In the genomic region with DNA sequence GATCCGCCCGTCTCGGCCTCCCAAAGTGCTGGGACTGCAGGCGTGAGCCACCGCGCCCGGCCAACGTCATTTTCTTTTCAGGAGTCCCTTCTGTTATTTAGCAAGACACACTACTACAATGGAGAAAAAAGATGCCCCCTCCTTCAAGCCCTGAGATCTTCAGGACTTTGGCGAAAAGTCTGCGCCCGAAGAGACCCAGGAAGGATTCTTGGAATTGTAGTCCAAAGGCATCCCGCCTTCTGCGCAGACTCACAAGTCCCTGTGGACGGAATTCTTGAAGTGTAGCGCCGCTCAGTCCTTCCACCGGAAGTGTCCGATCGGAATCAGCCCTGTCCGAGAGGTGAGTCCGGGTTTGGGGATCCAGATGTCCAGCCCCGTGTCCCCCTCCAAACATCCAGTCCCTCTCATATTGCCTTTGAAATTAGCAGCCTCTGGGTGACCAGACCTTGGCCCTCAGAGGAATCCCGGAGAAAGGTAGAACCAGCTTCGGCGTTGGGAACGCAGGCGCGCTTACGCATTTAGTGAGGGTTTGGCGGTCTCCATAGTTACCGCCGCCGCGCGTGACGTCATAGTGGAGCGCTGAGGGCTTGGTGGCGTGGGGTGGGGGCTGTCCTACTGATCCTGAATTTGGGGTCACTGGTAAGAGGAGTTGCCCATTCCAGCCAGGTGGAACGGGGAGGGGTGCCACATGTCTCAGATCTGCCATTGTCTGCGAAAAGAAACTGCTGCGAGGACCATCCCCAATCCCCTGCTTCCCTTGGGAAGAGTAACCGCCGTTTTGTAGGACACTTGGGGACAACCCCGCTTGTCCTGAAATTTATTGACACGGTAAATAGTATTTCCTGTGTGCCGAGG, we compare ENCODE assay signal across 1 cellular context.
TF ChIP-seq lines count a peak whose summit lies in the region.

No MANE protein-coding gene starts in this region.

TF ChIP-seq in HEK293, 187 proteins besides CTCF, POLR2A, EP300 and RAD21 (continued from another document and continues in another):
- TF ChIP-seq, protein P1, sequence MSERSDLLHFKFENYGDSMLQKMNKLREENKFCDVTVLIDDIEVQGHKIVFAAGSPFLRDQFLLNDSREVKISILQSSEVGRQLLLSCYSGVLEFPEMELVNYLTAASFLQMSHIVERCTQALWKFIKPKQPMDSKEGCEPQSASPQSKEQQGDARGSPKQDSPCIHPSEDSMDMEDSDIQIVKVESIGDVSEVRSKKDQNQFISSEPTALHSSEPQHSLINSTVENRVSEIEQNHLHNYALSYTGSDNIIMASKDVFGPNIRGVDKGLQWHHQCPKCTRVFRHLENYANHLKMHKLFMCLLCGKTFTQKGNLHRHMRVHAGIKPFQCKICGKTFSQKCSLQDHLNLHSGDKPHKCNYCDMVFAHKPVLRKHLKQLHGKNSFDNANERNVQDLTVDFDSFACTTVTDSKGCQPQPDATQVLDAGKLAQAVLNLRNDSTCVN (tag by site-specific recombination; optimal IDR thresholded peaks at IDR 0.05): peak; percentile 64
- TF ChIP-seq ZNF174 (tag by site-specific recombination; IDR thresholded peaks at IDR 0.05) (no peak), ZNF132 (tag by site-specific recombination; IDR thresholded peaks at IDR 0.05; ENCODE audit: borderline replicate concordance) (no peak), ZNF121 (tag by site-specific recombination; IDR thresholded peaks at IDR 0.05) (peak; percentile 68; the same call in 1 of the 2 replicates), ZNF175 (tag by site-specific recombination; IDR thresholded peaks at IDR 0.05) (no peak), ZNF423 (tag by site-specific recombination; IDR thresholded peaks at IDR 0.05) (no peak), ZNF146 (tag by site-specific recombination; IDR thresholded peaks at IDR 0.05) (peak; percentile 43; the same call in 1 of the 2 replicates), ZEB2 (tag by site-specific recombination; IDR thresholded peaks at IDR 0.05) (0 out of 2 replicates have a peak, but pooled peaks have one; percentile 5), ZNF600 (tag by site-specific recombination; IDR thresholded peaks at IDR 0.05) (no peak), KLF8 (tag by site-specific recombination; IDR thresholded peaks at IDR 0.05) (peak; percentile 91), KLF9 (tag by site-specific recombination; IDR thresholded peaks at IDR 0.05; ENCODE audit: low read depth) (0 out of 2 replicates have a peak, but pooled peaks have one; percentile 13), ZBTB17 (tag by site-specific recombination; IDR thresholded peaks at IDR 0.05) (peak; percentile 92), OSR2 (tag by site-specific recombination; IDR thresholded peaks at IDR 0.05) (0 out of 2 replicates have a peak, but pooled peaks have one; percentile 13), ZNF707 (tag by site-specific recombination; IDR thresholded peaks at IDR 0.05) (no peak), ZFP41 (tag by site-specific recombination; IDR thresholded peaks at IDR 0.05; ENCODE audit: borderline replicate concordance) (no peak), ZNF785 (tag by site-specific recombination; IDR thresholded peaks at IDR 0.05) (0 out of 2 replicates have a peak, but pooled peaks have one; percentile 24), HOXA7 (CRISPR knock-in tag; IDR thresholded peaks at IDR 0.05; ENCODE audit: borderline replicate concordance) (no peak), YY2 (tag by site-specific recombination; IDR thresholded peaks at IDR 0.05) (peak; percentile 91), ZNF624 (tag by site-specific recombination; IDR thresholded peaks at IDR 0.05) (no peak; the same call in 1 of the 2 replicates), KLF7 (tag by site-specific recombination; IDR thresholded peaks at IDR 0.05; ENCODE audit: borderline replicate concordance) (0 out of 2 replicates have a peak, but pooled peaks have one; percentile 58), FEZF1 (tag by site-specific recombination; IDR thresholded peaks at IDR 0.05) (peak; percentile 53; the same call in 1 of the 2 replicates), ZNF274 (IDR thresholded peaks at IDR 0.05; ENCODE audit: low read length) (no peak), ZNF274 (tag by site-specific recombination; IDR thresholded peaks at IDR 0.05; ENCODE audit: borderline replicate concordance) (no peak), KLF16 (tag by site-specific recombination; IDR thresholded peaks at IDR 0.05) (peak; percentile 78; the same call in 1 of the 2 replicates), ZNF292 (tag by site-specific recombination; IDR thresholded peaks at IDR 0.05; ENCODE audit: borderline replicate concordance, low read depth) (no peak), ZNF10 (tag by site-specific recombination; IDR thresholded peaks at IDR 0.05) (0 out of 2 replicates have a peak, but pooled peaks have one; percentile 50), TRIM28 (IDR thresholded peaks at IDR 0.05; ENCODE audit: borderline replicate concordance, low read length) (peak; percentile 96), ZNF157 (tag by site-specific recombination; IDR thresholded peaks at IDR 0.05) (no peak), ZNF768 (tag by site-specific recombination; IDR thresholded peaks at IDR 0.05) (no peak), GLI4 (tag by site-specific recombination; IDR thresholded peaks at IDR 0.05) (peak; percentile 50; the same call in 1 of the 2 replicates), SP2 (tag by site-specific recombination; IDR thresholded peaks at IDR 0.05) (peak; percentile 72), ZNF596 (tag by site-specific recombination; IDR thresholded peaks at IDR 0.05) (no peak), SETDB1 (IDR thresholded peaks at IDR 0.05; ENCODE audit: insufficient read length, low read length) (no peak), ZNF404 (tag by site-specific recombination; IDR thresholded peaks at IDR 0.05) (no peak), ZNF221 (tag by site-specific recombination; IDR thresholded peaks at IDR 0.05; ENCODE audit: borderline replicate concordance) (no peak)
- TF ChIP-seq, protein P2, sequence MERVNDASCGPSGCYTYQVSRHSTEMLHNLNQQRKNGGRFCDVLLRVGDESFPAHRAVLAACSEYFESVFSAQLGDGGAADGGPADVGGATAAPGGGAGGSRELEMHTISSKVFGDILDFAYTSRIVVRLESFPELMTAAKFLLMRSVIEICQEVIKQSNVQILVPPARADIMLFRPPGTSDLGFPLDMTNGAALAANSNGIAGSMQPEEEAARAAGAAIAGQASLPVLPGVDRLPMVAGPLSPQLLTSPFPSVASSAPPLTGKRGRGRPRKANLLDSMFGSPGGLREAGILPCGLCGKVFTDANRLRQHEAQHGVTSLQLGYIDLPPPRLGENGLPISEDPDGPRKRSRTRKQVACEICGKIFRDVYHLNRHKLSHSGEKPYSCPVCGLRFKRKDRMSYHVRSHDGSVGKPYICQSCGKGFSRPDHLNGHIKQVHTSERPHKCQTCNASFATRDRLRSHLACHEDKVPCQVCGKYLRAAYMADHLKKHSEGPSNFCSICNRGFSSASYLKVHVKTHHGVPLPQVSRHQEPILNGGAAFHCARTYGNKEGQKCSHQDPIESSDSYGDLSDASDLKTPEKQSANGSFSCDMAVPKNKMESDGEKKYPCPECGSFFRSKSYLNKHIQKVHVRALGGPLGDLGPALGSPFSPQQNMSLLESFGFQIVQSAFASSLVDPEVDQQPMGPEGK (tag by site-specific recombination; IDR thresholded peaks at IDR 0.05): peak; percentile 77
- TF ChIP-seq, protein P3, sequence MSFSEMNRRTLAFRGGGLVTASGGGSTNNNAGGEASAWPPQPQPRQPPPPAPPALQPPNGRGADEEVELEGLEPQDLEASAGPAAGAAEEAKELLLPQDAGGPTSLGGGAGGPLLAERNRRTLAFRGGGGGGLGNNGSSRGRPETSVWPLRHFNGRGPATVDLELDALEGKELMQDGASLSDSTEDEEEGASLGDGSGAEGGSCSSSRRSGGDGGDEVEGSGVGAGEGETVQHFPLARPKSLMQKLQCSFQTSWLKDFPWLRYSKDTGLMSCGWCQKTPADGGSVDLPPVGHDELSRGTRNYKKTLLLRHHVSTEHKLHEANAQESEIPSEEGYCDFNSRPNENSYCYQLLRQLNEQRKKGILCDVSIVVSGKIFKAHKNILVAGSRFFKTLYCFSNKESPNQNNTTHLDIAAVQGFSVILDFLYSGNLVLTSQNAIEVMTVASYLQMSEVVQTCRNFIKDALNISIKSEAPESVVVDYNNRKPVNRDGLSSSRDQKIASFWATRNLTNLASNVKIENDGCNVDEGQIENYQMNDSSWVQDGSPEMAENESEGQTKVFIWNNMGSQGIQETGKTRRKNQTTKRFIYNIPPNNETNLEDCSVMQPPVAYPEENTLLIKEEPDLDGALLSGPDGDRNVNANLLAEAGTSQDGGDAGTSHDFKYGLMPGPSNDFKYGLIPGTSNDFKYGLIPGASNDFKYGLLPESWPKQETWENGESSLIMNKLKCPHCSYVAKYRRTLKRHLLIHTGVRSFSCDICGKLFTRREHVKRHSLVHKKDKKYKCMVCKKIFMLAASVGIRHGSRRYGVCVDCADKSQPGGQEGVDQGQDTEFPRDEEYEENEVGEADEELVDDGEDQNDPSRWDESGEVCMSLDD (tag by site-specific recombination; IDR thresholded peaks at IDR 0.05): peak; percentile 92
- TF ChIP-seq, protein P4, sequence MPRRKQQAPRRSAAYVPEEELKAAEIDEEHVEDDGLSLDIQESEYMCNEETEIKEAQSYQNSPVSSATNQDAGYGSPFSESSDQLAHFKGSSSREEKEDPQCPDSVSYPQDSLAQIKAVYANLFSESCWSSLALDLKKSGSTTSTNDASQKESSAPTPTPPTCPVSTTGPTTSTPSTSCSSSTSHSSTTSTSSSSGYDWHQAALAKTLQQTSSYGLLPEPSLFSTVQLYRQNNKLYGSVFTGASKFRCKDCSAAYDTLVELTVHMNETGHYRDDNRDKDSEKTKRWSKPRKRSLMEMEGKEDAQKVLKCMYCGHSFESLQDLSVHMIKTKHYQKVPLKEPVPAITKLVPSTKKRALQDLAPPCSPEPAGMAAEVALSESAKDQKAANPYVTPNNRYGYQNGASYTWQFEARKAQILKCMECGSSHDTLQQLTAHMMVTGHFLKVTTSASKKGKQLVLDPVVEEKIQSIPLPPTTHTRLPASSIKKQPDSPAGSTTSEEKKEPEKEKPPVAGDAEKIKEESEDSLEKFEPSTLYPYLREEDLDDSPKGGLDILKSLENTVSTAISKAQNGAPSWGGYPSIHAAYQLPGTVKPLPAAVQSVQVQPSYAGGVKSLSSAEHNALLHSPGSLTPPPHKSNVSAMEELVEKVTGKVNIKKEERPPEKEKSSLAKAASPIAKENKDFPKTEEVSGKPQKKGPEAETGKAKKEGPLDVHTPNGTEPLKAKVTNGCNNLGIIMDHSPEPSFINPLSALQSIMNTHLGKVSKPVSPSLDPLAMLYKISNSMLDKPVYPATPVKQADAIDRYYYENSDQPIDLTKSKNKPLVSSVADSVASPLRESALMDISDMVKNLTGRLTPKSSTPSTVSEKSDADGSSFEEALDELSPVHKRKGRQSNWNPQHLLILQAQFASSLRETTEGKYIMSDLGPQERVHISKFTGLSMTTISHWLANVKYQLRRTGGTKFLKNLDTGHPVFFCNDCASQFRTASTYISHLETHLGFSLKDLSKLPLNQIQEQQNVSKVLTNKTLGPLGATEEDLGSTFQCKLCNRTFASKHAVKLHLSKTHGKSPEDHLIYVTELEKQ (tag by site-specific recombination; IDR thresholded peaks at IDR 0.05; ENCODE audit: borderline replicate concordance): peak; percentile 29; the same call in 1 of the 2 replicates
- TF ChIP-seq, protein P5, sequence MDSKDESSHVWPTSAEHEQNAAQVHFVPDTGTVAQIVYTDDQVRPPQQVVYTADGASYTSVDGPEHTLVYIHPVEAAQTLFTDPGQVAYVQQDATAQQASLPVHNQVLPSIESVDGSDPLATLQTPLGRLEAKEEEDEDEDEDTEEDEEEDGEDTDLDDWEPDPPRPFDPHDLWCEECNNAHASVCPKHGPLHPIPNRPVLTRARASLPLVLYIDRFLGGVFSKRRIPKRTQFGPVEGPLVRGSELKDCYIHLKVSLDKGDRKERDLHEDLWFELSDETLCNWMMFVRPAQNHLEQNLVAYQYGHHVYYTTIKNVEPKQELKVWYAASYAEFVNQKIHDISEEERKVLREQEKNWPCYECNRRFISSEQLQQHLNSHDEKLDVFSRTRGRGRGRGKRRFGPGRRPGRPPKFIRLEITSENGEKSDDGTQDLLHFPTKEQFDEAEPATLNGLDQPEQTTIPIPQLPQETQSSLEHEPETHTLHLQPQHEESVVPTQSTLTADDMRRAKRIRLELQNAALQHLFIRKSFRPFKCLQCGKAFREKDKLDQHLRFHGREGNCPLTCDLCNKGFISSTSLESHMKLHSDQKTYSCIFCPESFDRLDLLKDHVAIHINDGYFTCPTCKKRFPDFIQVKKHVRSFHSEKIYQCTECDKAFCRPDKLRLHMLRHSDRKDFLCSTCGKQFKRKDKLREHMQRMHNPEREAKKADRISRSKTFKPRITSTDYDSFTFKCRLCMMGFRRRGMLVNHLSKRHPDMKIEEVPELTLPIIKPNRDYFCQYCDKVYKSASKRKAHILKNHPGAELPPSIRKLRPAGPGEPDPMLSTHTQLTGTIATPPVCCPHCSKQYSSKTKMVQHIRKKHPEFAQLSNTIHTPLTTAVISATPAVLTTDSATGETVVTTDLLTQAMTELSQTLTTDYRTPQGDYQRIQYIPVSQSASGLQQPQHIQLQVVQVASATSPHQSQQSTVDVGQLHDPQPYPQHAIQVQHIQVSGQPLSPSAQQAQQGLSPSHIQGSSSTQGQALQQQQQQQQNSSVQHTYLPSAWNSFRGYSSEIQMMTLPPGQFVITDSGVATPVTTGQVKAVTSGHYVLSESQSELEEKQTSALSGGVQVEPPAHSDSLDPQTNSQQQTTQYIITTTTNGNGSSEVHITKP (tag by site-specific recombination; IDR thresholded peaks at IDR 0.05): peak; percentile 81
- TF ChIP-seq, protein P6, sequence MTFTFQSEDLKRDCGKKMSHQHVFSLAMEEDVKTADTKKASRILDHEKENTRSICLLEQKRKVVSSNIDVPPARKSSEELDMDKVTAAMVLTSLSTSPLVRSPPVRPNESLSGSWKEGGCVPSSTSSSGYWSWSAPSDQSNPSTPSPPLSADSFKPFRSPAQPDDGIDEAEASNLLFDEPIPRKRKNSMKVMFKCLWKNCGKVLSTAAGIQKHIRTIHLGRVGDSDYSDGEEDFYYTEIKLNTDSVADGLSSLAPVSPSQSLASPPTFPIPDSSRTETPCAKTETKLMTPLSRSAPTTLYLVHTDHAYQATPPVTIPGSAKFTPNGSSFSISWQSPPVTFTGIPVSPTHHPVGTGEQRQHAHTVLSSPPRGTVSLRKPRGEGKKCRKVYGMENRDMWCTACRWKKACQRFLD (tag by site-specific recombination; IDR thresholded peaks at IDR 0.05): no peak
- TF ChIP-seq, protein P7, sequence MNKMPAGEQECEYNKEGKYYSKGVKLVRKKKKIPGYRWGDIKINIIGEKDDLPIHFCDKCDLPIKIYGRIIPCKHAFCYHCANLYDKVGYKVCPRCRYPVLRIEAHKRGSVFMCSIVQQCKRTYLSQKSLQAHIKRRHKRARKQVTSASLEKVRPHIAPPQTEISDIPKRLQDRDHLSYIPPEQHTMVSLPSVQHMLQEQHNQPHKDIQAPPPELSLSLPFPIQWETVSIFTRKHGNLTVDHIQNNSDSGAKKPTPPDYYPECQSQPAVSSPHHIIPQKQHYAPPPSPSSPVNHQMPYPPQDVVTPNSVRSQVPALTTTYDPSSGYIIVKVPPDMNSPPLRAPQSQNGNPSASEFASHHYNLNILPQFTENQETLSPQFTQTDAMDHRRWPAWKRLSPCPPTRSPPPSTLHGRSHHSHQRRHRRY (tag by site-specific recombination; IDR thresholded peaks at IDR 0.05): no peak
- TF ChIP-seq, protein P8, sequence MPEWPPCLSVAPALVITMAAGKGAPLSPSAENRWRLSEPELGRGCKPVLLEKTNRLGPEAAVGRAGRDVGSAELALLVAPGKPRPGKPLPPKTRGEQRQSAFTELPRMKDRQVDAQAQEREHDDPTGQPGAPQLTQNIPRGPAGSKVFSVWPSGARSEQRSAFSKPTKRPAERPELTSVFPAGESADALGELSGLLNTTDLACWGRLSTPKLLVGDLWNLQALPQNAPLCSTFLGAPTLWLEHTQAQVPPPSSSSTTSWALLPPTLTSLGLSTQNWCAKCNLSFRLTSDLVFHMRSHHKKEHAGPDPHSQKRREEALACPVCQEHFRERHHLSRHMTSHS (tag by site-specific recombination; IDR thresholded peaks at IDR 0.05): no peak
